ENCODE assay signal across 16 cellular contexts in genomic region chr11:126538071-126538470, GRCh38.
"Had no signal": no experiment of that assay in that cellular context is flagged by ENCODE, and none has a peak within 500 bp of the region (broad histone marks: within the 10 kb centered on the region; RNA-seq: fewer than 3 reads in every experiment).

No MANE protein-coding gene starts in this region.

- H3K9me3 ChIP-seq: body of pancreas, colonic mucosa, tibial nerve had no signal

- H3K27ac ChIP-seq: body of pancreas, colonic mucosa, tibial nerve had no signal

- H3K36me3 ChIP-seq: colonic mucosa, tibial nerve had no signal

- DNase-seq: activated CD4-positive, alpha-beta T cell treated with anti-CD3 and anti-CD28 coated beads, Interleukin-2, amount 10 ng/mL, durations not matched to agents 7 days and 5 days; activated CD4-positive, CD25-positive, alpha-beta regulatory T cell; activated naive CD8-positive, alpha-beta T cell treated with anti-CD3 and anti-CD28 coated beads for 36 hours; amygdala; body of pancreas; caudate nucleus; colonic mucosa; head of caudate nucleus; immature natural killer cell; right cardiac atrium; small intestine; stimulated activated CD4-positive, alpha-beta T cell treated with anti-CD3 and anti-CD28 coated beads, Interleukin-4, amount 100 ng/mL, for 24 hours; stimulated activated naive CD4-positive, alpha-beta T cell; substantia nigra had no signal

- ATAC-seq: body of pancreas; natural killer cell treated with Interleukin-12 subunit alpha and Interleukin-12 subunit beta and Interleukin-15 and Interleukin-18, amount 100 ng/mL, for 72 hours; right cardiac atrium had no signal

- H3K4me3 ChIP-seq: body of pancreas, colonic mucosa, tibial nerve had no signal

- H3K4me1 ChIP-seq: colonic mucosa had no signal

- H3K27me3 ChIP-seq: body of pancreas, colonic mucosa, tibial nerve had no signal
